8 cellular contexts compared by ENCODE assay signal in genomic region chr19:43754562-43755255, GRCh38. TPM values are rescaled to one million over a fixed set of nuclear protein-coding genes. Genes with fewer than 3 reads are reported as not detected.
A peak's percentile ranks its signal among the peaks of the same experiment; 100 is the strongest.
DNase-seq lines count a peak whose midpoint lies in the region; TF ChIP-seq lines count a peak whose summit lies in the region.

A gene with protein sequence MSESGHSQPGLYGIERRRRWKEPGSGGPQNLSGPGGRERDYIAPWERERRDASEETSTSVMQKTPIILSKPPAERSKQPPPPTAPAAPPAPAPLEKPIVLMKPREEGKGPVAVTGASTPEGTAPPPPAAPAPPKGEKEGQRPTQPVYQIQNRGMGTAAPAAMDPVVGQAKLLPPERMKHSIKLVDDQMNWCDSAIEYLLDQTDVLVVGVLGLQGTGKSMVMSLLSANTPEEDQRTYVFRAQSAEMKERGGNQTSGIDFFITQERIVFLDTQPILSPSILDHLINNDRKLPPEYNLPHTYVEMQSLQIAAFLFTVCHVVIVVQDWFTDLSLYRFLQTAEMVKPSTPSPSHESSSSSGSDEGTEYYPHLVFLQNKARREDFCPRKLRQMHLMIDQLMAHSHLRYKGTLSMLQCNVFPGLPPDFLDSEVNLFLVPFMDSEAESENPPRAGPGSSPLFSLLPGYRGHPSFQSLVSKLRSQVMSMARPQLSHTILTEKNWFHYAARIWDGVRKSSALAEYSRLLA (minus strand): TSS chr19:43754962. CDS start chr19:43750741, 4,221 bp downstream.

- TF ChIP-seq CTCF in GM20000 (IDR thresholded peaks at IDR 0.05; ENCODE audit: extremely low read depth, missing control alignments): no peak

- DNase-seq in CMK (ENCODE audit: low read depth) (peak; percentile 96), GM20000 (ENCODE audit: low spot score) (peak; percentile 92), HT-29 (ENCODE audit: low spot score) (peak; percentile 100), lung microvascular endothelial cell (ENCODE audit: low read depth in 2 of 2) (peak; percentile 98 to 99)
- peak; percentile 98 for DNase-seq in NK-92 treated with Interleukin-12 subunit alpha and Interleukin-12 subunit beta, amount 100 ng/mL, for 24 hours (lab: John Stamatoyannopoulos, UW)
- peak; percentile 99 for DNase-seq in activated CD8-positive, alpha-beta memory T cell treated with anti-CD3 and anti-CD28 coated beads for 24 hours
- DNase-seq in effector CD8-positive, alpha-beta T cell (lab: John Stamatoyannopoulos, UW): peak; percentile 99
- DNase-seq in stimulated activated CD4-positive, alpha-beta T cell treated with anti-CD3 and anti-CD28 coated beads, TNF-alpha, amount 100 ng/mL, for 4 hours (ENCODE audit: low read depth in 3 of 3): peak; percentile 96 to 98 (median 98)

RNA-seq across cellular contexts. Expression of the gene that starts here (rescaled TPM):
- 89.4 and 99.7 TPM in 2 replicates for total RNA-seq in HT-29 (2014; rRNA removed; shearing (Covaris generic))
- total RNA-seq in lung microvascular endothelial cell: 3.7 and 3.8 TPM in 2 replicates

Comparison
In these comparisons a context has a peak if more than half of its experiments do, and no peak if none do; other contexts are left out.
1. Peak in every context shown above with its lines: DNase-seq.
2. RNA of the gene that starts here (total RNA-seq): 89.4 to 99.7 TPM in HT-29; 3.7 to 3.8 TPM in lung microvascular endothelial cell; every median in the first group is over 10 times any median in the second.